In genomic region chr2:109736177-109736827, GRCh38 we compare ENCODE assay signal across 8 cellular contexts. TPM values are rescaled to one million over a fixed set of nuclear protein-coding genes. Genes with fewer than 3 reads are reported as not detected.
DNase-seq lines count a peak whose midpoint lies in the region; TF ChIP-seq lines count a peak whose summit lies in the region.

No MANE protein-coding gene starts in this region.

- no peaks in the 10 kb centered on the region for H3K36me3 ChIP-seq in prostate gland

- no peak overlapping the region for H3K4me3 ChIP-seq in prostate gland

- TF ChIP-seq POLR2A in prostate gland (IDR thresholded peaks at IDR 0.05), result no peak

- 35% methylated on average over 15 of the region's 15 CpGs for WGBS in prostate gland

- intact Hi-C loops in head of caudate nucleus (cut with DNase I) (loop anchor here (5.0 kb wide), 1 partner anchor 189 kb away; no protein-coding TSS in a partner anchor), prostate gland (cut with DNase I) (no loop called here)

- DNase-seq in NCI-H1417 (lab: John Stamatoyannopoulos, UW) (peak; percentile 11 to 70 (median 26)), NCI-H1417 treated with DMSO at 0.1 percent for 48 hours (lab: John Stamatoyannopoulos, UW) (no peak), NCI-H1092 (lab: John Stamatoyannopoulos, UW) (peak; percentile 26), head of caudate nucleus (peak in 41 of 42 donors; percentile 13 to 85 (median 62)), prostate gland (ENCODE audit: low spot score) (peak; percentile 63)
- DNase-seq in activated CD4-positive, alpha-beta T cell treated with anti-CD3 and anti-CD28 coated beads, Interleukin-2, amount 50 U/mL, for 1 hour, result peak; percentile 6
- no peak for DNase-seq in effector CD8-positive, alpha-beta T cell (lab: John Stamatoyannopoulos, UW)
- no peak for DNase-seq in central memory CD4-positive, alpha-beta T cell

- H3K27me3 ChIP-seq in prostate gland (replicated peaks; ENCODE audit: insufficient read depth), result no peaks in the 10 kb centered on the region

- no peak overlapping the region for H3K27ac ChIP-seq in prostate gland

- no peaks in the 10 kb centered on the region for H3K4me1 ChIP-seq in prostate gland (replicated peaks)

- peak; percentile 10 to 76 (median 74) for TF ChIP-seq CTCF in prostate gland (IDR thresholded peaks at IDR 0.05)

- H3K9me3 ChIP-seq in prostate gland, result no peaks in the 10 kb centered on the region

RNA-seq across cellular contexts. Expression of gene RGPD5, which starts 57.8 kb away (rescaled TPM):
- 100 to 1,000 TPM in 1 of 2 donors, 10 to 100 TPM in 1; 13.3 to 236 TPM for total RNA-seq in prostate gland

Comparison
In these comparisons a context has a peak if more than half of its experiments do, and no peak if none do; other contexts are left out.
1. DNase-seq: peak in NCI-H1417 (3 of 3), NCI-H1092 (single experiment), activated CD4-positive, alpha-beta T cell treated with anti-CD3 and anti-CD28 coated beads, Interleukin-2, amount 50 U/mL, for 1 hour (single experiment), head of caudate nucleus (41 of 42) and prostate gland (single experiment); none in NCI-H1417 treated with DMSO at 0.1 percent for 48 hours (single experiment), effector CD8-positive, alpha-beta T cell (single experiment) and central memory CD4-positive, alpha-beta T cell (single experiment).